18 cellular contexts compared by ENCODE assay signal in the genomic region with DNA sequence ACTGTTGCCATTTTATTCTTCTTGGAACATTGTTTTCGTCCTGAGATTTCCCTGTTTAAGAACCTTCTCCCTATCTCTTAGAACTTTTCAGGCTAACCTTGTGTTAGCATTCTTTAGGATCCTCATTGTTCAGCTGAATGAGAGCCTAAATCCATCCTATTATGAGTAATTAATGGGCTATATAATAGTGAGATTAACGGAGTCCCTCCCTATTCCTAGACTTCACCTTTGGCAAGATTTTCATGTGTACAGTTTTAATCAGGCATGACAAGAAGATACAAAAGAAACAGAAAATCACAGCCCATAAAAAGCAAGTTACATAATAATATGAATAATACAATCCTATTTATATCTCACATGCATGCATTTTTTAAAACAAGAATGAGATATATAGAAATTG. TPM values are rescaled to one million over a fixed set of nuclear protein-coding genes. Genes with fewer than 3 reads are reported as not detected.
DNase-seq lines count a peak whose midpoint lies in the region; ATAC-seq and TF ChIP-seq lines count a peak whose summit lies in the region.
"Had no signal": no experiment of that assay in that cellular context is flagged by ENCODE, and none has a peak within 500 bp of the region (broad histone marks: within the 10 kb centered on the region; RNA-seq: fewer than 3 reads in every experiment).

No MANE protein-coding gene starts in this region.

- H2AFZ ChIP-seq in OCI-LY7 (ENCODE audit: low read length) (no peak overlapping the region), neural progenitor cell (replicated peaks) (no peak overlapping the region)
- H2AFZ ChIP-seq: GM23338 had no signal

- H3K27ac ChIP-seq in OCI-LY7 (ENCODE audit: low read depth, low read length, poor library complexity, severe bottlenecking) (peak overlapping the region; percentile 5), neural progenitor cell (peak overlapping the region; percentile 69)
- H3K27ac ChIP-seq: BLaER1, HL-60 had no signal

- no peak overlapping the region for H3K4me3 ChIP-seq in OCI-LY7 (ENCODE audit: low read depth, low read length, poor library complexity, severe bottlenecking)
- H3K4me3 ChIP-seq in neural progenitor cell = no peak overlapping the region
- H3K4me3 ChIP-seq: BLaER1, GM23338 had no signal

- H3K27me3 Mint-ChIP-seq in WTC11 (ENCODE audit: low read depth) = no peaks in the 10 kb centered on the region
- no peaks in the 10 kb centered on the region for H3K27me3 Mint-ChIP-seq in neural progenitor cell (ENCODE audit: insufficient read depth, low read depth)
- H3K27me3 Mint-ChIP-seq in activated CD8-positive, alpha-beta T cell treated with anti-CD3 and anti-CD28 coated beads for 36 hours = no peaks in the 10 kb centered on the region
- H3K27me3 Mint-ChIP-seq: CD4-positive, alpha-beta memory T cell had no signal

- H3K9me3 ChIP-seq in OCI-LY7 (ENCODE audit: low read length) = peaks cover 10% of the 10 kb centered on the region; the same call in 1 of the 2 replicates
- H3K9me3 ChIP-seq in neural progenitor cell (ENCODE audit: low read depth) = no peaks in the 10 kb centered on the region

- ATAC-seq in WTC11 = no peak
- peak; percentile 95 for ATAC-seq in esophagus mucosa
- ATAC-seq in activated CD8-positive, alpha-beta T cell treated with anti-CD3 and anti-CD28 coated beads for 36 hours = no peak
- no peak for ATAC-seq in GM18511 (IDR thresholded peaks at IDR 0.05; ENCODE audit: unreplicated experiment)
- ATAC-seq: GM23338 had no signal

- H3K36me3 Mint-ChIP-seq in WTC11 (peaks cover 3% of the 10 kb centered on the region; the same call in 1 of the 2 replicates), neural progenitor cell (peaks cover 2% of the 10 kb centered on the region)
- peaks cover 13% of the 10 kb centered on the region for H3K36me3 Mint-ChIP-seq in activated CD8-positive, alpha-beta T cell treated with anti-CD3 and anti-CD28 coated beads for 36 hours (ENCODE audit: low read depth)
- H3K36me3 Mint-ChIP-seq: CD14-positive monocyte had no signal

- intact Hi-C loops in OCI-LY7 (cut with micrococcal nuclease; ENCODE audit: unreplicated experiment) = no loop called here
- intact Hi-C loops in activated CD8-positive, alpha-beta T cell treated with anti-CD3 and anti-CD28 coated beads for 36 hours (cut with micrococcal nuclease) = no loop called here

- peaks cover 18% of the 10 kb centered on the region for H3F3A ChIP-seq in neural progenitor cell (ENCODE audit: low read depth)

- POLR2A ChIA-PET in OCI-LY7 (lab: Charles Lee) (interaction anchor here (0.9 to 1.7 kb wide), 4 partner anchors 9 to 14 kb away, joined by 5 to 9 read pairs (median 6); partner anchors contain the start of genes GBA2 and RGP1), WTC11 (lab: Charles Lee) (no interaction called here)
- POLR2A ChIA-PET in activated CD8-positive, alpha-beta T cell treated with anti-CD3 and anti-CD28 coated beads for 36 hours (lab: Charles Lee) = interaction anchor here (0.7 kb wide), 1 partner anchor 374 kb away, joined by 3 read pairs; no protein-coding TSS in a partner anchor

- H3K4me3 Mint-ChIP-seq in WTC11 = no peak overlapping the region
- H3K4me3 Mint-ChIP-seq in neural progenitor cell = no peak overlapping the region
- no peak overlapping the region for H3K4me3 Mint-ChIP-seq in activated CD8-positive, alpha-beta T cell treated with anti-CD3 and anti-CD28 coated beads for 36 hours
- H3K4me3 Mint-ChIP-seq: CD14-positive monocyte; CD4-positive, alpha-beta memory T cell; GM23338 had no signal

- H3K4me1 ChIP-seq in OCI-LY7 (ENCODE audit: insufficient read depth, low read length, poor library complexity, severe bottlenecking) (peaks cover 68% of the 10 kb centered on the region), neural progenitor cell (peaks cover 25% of the 10 kb centered on the region)

- no TSS peak for BruUV-seq in OCI-LY7 (replicated peaks; lab: Mats Ljungman, UMichigan)

- H3K27ac Mint-ChIP-seq in WTC11 (peak overlapping the region; percentile 45; the same call in 1 of the 2 replicates), neural progenitor cell (no peak overlapping the region)
- H3K27ac Mint-ChIP-seq in activated CD8-positive, alpha-beta T cell treated with anti-CD3 and anti-CD28 coated beads for 36 hours = no peak overlapping the region
- H3K27ac Mint-ChIP-seq: CD14-positive monocyte, GM23338 had no signal

- H3K9me3 Mint-ChIP-seq in WTC11 = no peaks in the 10 kb centered on the region
- H3K9me3 Mint-ChIP-seq in neural progenitor cell = no peaks in the 10 kb centered on the region
- H3K9me3 Mint-ChIP-seq in activated CD8-positive, alpha-beta T cell treated with anti-CD3 and anti-CD28 coated beads for 36 hours = no peaks in the 10 kb centered on the region
- H3K9me3 Mint-ChIP-seq: GM23338 had no signal

- no peaks in the 10 kb centered on the region for H3K27me3 ChIP-seq in neural progenitor cell
- H3K27me3 ChIP-seq: BLaER1 had no signal

- peaks cover 27% of the 10 kb centered on the region for H3K4me1 Mint-ChIP-seq in WTC11
- peaks cover 16% of the 10 kb centered on the region for H3K4me1 Mint-ChIP-seq in neural progenitor cell
- peaks cover 37% of the 10 kb centered on the region for H3K4me1 Mint-ChIP-seq in activated CD8-positive, alpha-beta T cell treated with anti-CD3 and anti-CD28 coated beads for 36 hours (ENCODE audit: low read depth)

- peak overlapping the region; percentile 39 for H3K4me2 ChIP-seq in OCI-LY7 (ENCODE audit: low read length)
- peak overlapping the region; percentile 53 for H3K4me2 ChIP-seq in neural progenitor cell
- H3K4me2 ChIP-seq: BLaER1, GM23338 had no signal

- TF ChIP-seq CTCF in OCI-LY7 (conservative IDR thresholded peaks at IDR 0.05; ENCODE audit: low read length) (no peak), WTC11 (IDR thresholded peaks at IDR 0.05) (no peak), neural progenitor cell (IDR thresholded peaks at IDR 0.05) (no peak)
- no peak for TF ChIP-seq CTCF in activated CD8-positive, alpha-beta T cell treated with anti-CD3 and anti-CD28 coated beads for 36 hours (IDR thresholded peaks at IDR 0.05)

- no peak for DNase-seq in OCI-LY7 (ENCODE audit: low spot score)
- no peak for DNase-seq in WTC11 (ENCODE audit: low spot score)
- DNase-seq in neural progenitor cell (ENCODE audit: low spot score) = no peak
- no peak for DNase-seq in activated CD8-positive, alpha-beta T cell treated with anti-CD3 and anti-CD28 coated beads for 36 hours
- no peak for DNase-seq in NCI-H1092 treated with DMSO at 0.1 percent for 48 hours (lab: John Stamatoyannopoulos, UW)
- DNase-seq: 8988T; CD4-positive, alpha-beta memory T cell; DMS153; DMS79 treated with DMSO at 0.1 percent for 48 hours; HCEC 1CT had no signal

- CTCF ChIA-PET in OCI-LY7 (lab: Charles Lee; ENCODE audit: unreplicated experiment) (interaction anchor here (0.9 kb wide), 1 partner anchor 20 kb away, joined by 3 read pairs; no protein-coding TSS in a partner anchor), WTC11 (lab: Charles Lee) (interaction anchor here (0.6 to 0.7 kb wide), 2 partner anchors 18 to 776 kb away, joined by 3 read pairs; no protein-coding TSS in a partner anchor)
- CTCF ChIA-PET in activated CD8-positive, alpha-beta T cell treated with anti-CD3 and anti-CD28 coated beads for 36 hours (lab: Charles Lee) = interaction anchor here (0.9 kb wide), 1 partner anchor 9 kb away, joined by 4 read pairs; no protein-coding TSS in a partner anchor

- no peak overlapping the region for H3K9ac ChIP-seq in neural progenitor cell
- H3K9ac ChIP-seq: BLaER1 had no signal

- H3K9me2 ChIP-seq in OCI-LY7 (ENCODE audit: insufficient read depth, low read length) = no peaks in the 10 kb centered on the region

- H3K79me2 ChIP-seq in OCI-LY7 (ENCODE audit: insufficient read depth, low read depth, low read length) (peaks cover 48% of the 10 kb centered on the region), neural progenitor cell (ENCODE audit: low read depth) (peaks cover 74% of the 10 kb centered on the region)

- H3K36me3 ChIP-seq in OCI-LY7 (ENCODE audit: insufficient read depth, low read length) = peaks cover 26% of the 10 kb centered on the region
- H3K36me3 ChIP-seq in neural progenitor cell = no peaks in the 10 kb centered on the region
- H3K36me3 ChIP-seq: BLaER1 had no signal

- no peaks in the 10 kb centered on the region for H4K20me1 ChIP-seq in OCI-LY7 (ENCODE audit: insufficient read depth, low read length)
- peaks cover 13% of the 10 kb centered on the region for H4K20me1 ChIP-seq in neural progenitor cell (ENCODE audit: low read depth)
- H4K20me1 ChIP-seq: BLaER1 had no signal

TF ChIP-seq in WTC11, 78 proteins besides CTCF, POLR2A, EP300 and RAD21 (continues in another document):
- TF ChIP-seq ZNF396 (CRISPR knock-in tag; IDR thresholded peaks at IDR 0.05; ENCODE audit: borderline replicate concordance) = no peak
- no peak for TF ChIP-seq JUN (CRISPR knock-in tag; IDR thresholded peaks at IDR 0.05)
- no peak for TF ChIP-seq ZNF416 (CRISPR knock-in tag; IDR thresholded peaks at IDR 0.05)

RNA-seq across cellular contexts. Expression of gene MSMP, which starts 9.1 kb away (rescaled TPM):
- total RNA-seq in OCI-LY7 (2014; rRNA removed; shearing (Covaris generic)) = 0.67 and 2.3 TPM in 2 replicates
- total RNA-seq in OCI-LY7 (2022) (4.1 and 4.4 TPM in 2 replicates), WTC11 (2021) (1.0 to 2.1 TPM (median 1.2 TPM) in 3 replicates), esophagus mucosa (not detected), neural progenitor cell (ENCODE audit: low replicate concordance) (not detected in 2 replicates)
- under 1 TPM; 0.59 to 0.67 TPM for total RNA-seq in activated CD8-positive, alpha-beta T cell treated with anti-CD3 and anti-CD28 coated beads for 36 hours
- total RNA-seq: A673; CD4-positive, alpha-beta memory T cell; GM23338; HT1080 had no signal

RNA-seq across cellular contexts. Expression of gene RGP1, which starts 14.1 kb away (rescaled TPM):
- 12.3 and 13.5 TPM in 2 replicates for total RNA-seq in OCI-LY7 (2014; rRNA removed; shearing (Covaris generic))
- total RNA-seq in OCI-LY7 (2022) (27.1 and 31.3 TPM in 2 replicates), WTC11 (2021) (29.7 to 30.0 TPM (median 30.0 TPM) in 3 replicates), esophagus mucosa (17.4 TPM), neural progenitor cell (ENCODE audit: low replicate concordance) (11.2 and 20.1 TPM in 2 replicates)
- 10 to 100 TPM; 13.0 to 14.8 TPM for total RNA-seq in activated CD8-positive, alpha-beta T cell treated with anti-CD3 and anti-CD28 coated beads for 36 hours

RNA-seq across cellular contexts. Expression of gene GBA2, which starts 14.2 kb away (rescaled TPM):
- total RNA-seq in OCI-LY7 (2014; rRNA removed; shearing (Covaris generic)) = 66.0 and 75.4 TPM in 2 replicates
- total RNA-seq in OCI-LY7 (2022) (68.2 and 70.4 TPM in 2 replicates), WTC11 (2021) (85.5 to 104 TPM (median 89.7 TPM) in 3 replicates), esophagus mucosa (20.9 TPM), neural progenitor cell (ENCODE audit: low replicate concordance) (44.8 and 74.5 TPM in 2 replicates)
- total RNA-seq in activated CD8-positive, alpha-beta T cell treated with anti-CD3 and anti-CD28 coated beads for 36 hours = 10 to 100 TPM; 21.2 to 22.3 TPM

RNA-seq across cellular contexts. Expression of gene NPR2, which starts 28.2 kb away (rescaled TPM):
- total RNA-seq in OCI-LY7 (2014; rRNA removed; shearing (Covaris generic)) = 3.0 and 9.8 TPM in 2 replicates
- total RNA-seq in OCI-LY7 (2022) (3.5 and 4.7 TPM in 2 replicates), WTC11 (2021) (10.1 to 14.1 TPM (median 12.6 TPM) in 3 replicates), esophagus mucosa (1.3 TPM), neural progenitor cell (ENCODE audit: low replicate concordance) (5.6 and 8.6 TPM in 2 replicates)
- 1 to 10 TPM; 7.5 to 7.8 TPM for total RNA-seq in activated CD8-positive, alpha-beta T cell treated with anti-CD3 and anti-CD28 coated beads for 36 hours

RNA-seq across cellular contexts. Expression of gene CREB3, which starts 30.7 kb away (rescaled TPM):
- 16.8 and 18.2 TPM in 2 replicates for total RNA-seq in OCI-LY7 (2014; rRNA removed; shearing (Covaris generic))
- total RNA-seq in OCI-LY7 (2022) (21.9 and 23.0 TPM in 2 replicates), WTC11 (2021) (21.4 to 24.2 TPM (median 23.1 TPM) in 3 replicates), esophagus mucosa (15.1 TPM), neural progenitor cell (ENCODE audit: low replicate concordance) (27.9 and 30.3 TPM in 2 replicates)
- 10 to 100 TPM; 22.3 to 22.4 TPM for total RNA-seq in activated CD8-positive, alpha-beta T cell treated with anti-CD3 and anti-CD28 coated beads for 36 hours
